8 cellular contexts compared by ENCODE assay signal in genomic region chr3:180278583-180279188, GRCh38.
DNase-seq lines count a peak whose midpoint lies in the region; ATAC-seq and TF ChIP-seq lines count a peak whose summit lies in the region.
"Had no signal": no experiment of that assay in that cellular context is flagged by ENCODE, and none has a peak within 500 bp of the region (broad histone marks: within the 10 kb centered on the region; RNA-seq: fewer than 3 reads in every experiment).

No MANE protein-coding gene starts in this region.

- CTCF ChIA-PET in activated CD8-positive, alpha-beta memory T cell treated with anti-CD3 and anti-CD28 coated beads, Interleukin-2, amount 10 ng/mL, durations not matched to agents 7 days and 5 days (lab: Charles Lee) = no interaction called here

- no peaks in the 10 kb centered on the region for H3K9me3 ChIP-seq in uterus

- H3K4me1 ChIP-seq in uterus = no peaks in the 10 kb centered on the region

- ATAC-seq in HG02798 (IDR thresholded peaks at IDR 0.05; ENCODE audit: poor library complexity, unreplicated experiment) (peak; percentile 96), left colon (no peak), Right ventricle myocardium superior (ENCODE audit: poor library complexity) (no peak)
- ATAC-seq in activated CD8-positive, alpha-beta memory T cell treated with anti-CD3 and anti-CD28 coated beads, Interleukin-2, amount 10 ng/mL, durations not matched to agents 7 days and 5 days = no peak

- intact Hi-C loops in uterus (cut with DNase I; ENCODE audit: low total_unique reads) = no loop called here
- intact Hi-C loops in left colon (cut with DNase I, micrococcal nuclease) = no loop called here
- intact Hi-C loops in Right ventricle myocardium superior (cut with DNase I) = no loop called here

- peak overlapping the region in 2 of 3 donors; percentile 1 to 7 for H3K27ac Mint-ChIP-seq in IgD-negative memory B cell
- H3K27ac Mint-ChIP-seq in activated CD8-positive, alpha-beta memory T cell treated with anti-CD3 and anti-CD28 coated beads, Interleukin-2, amount 10 ng/mL, durations not matched to agents 7 days and 5 days = no peak overlapping the region

- no peak overlapping the region for H3K27ac ChIP-seq in uterus

- H3K36me3 ChIP-seq in uterus = no peaks in the 10 kb centered on the region

- peak overlapping the region in 1 of 4 donors; percentile 1 for H3K4me3 Mint-ChIP-seq in IgD-negative memory B cell
- H3K4me3 Mint-ChIP-seq in activated CD8-positive, alpha-beta memory T cell treated with anti-CD3 and anti-CD28 coated beads, Interleukin-2, amount 10 ng/mL, durations not matched to agents 7 days and 5 days = no peak overlapping the region
- H3K4me3 Mint-ChIP-seq: neural crest cell had no signal

- H3K4me1 Mint-ChIP-seq in IgD-negative memory B cell = peaks cover 13 to 22% (median 16%) of the 10 kb centered on the region in 3 donors
- no peaks in the 10 kb centered on the region for H3K4me1 Mint-ChIP-seq in activated CD8-positive, alpha-beta memory T cell treated with anti-CD3 and anti-CD28 coated beads, Interleukin-2, amount 10 ng/mL, durations not matched to agents 7 days and 5 days

- no peak overlapping the region for H3K4me3 ChIP-seq in uterus

- TF ChIP-seq POLR2A in uterus (IDR thresholded peaks at IDR 0.05) = no peak

- H3K9me3 Mint-ChIP-seq in IgD-negative memory B cell = no peaks in the 10 kb centered on the region
- peaks cover 2% of the 10 kb centered on the region for H3K9me3 Mint-ChIP-seq in activated CD8-positive, alpha-beta memory T cell treated with anti-CD3 and anti-CD28 coated beads, Interleukin-2, amount 10 ng/mL, durations not matched to agents 7 days and 5 days (ENCODE audit: low read depth)
- H3K9me3 Mint-ChIP-seq: neural crest cell had no signal

- peaks cover 3% of the 10 kb centered on the region for H3K36me3 Mint-ChIP-seq in IgD-negative memory B cell
- no peaks in the 10 kb centered on the region for H3K36me3 Mint-ChIP-seq in activated CD8-positive, alpha-beta memory T cell treated with anti-CD3 and anti-CD28 coated beads, Interleukin-2, amount 10 ng/mL, durations not matched to agents 7 days and 5 days

- DNase-seq in GM19240 (ENCODE audit: insufficient read length, low spot score) = peak; percentile 11
- DNase-seq in activated CD8-positive, alpha-beta memory T cell treated with anti-CD3 and anti-CD28 coated beads, Interleukin-2, amount 10 ng/mL, durations not matched to agents 7 days and 5 days = no peak
- no peak for DNase-seq in uterus
- no peak for DNase-seq in left colon
- DNase-seq in Right ventricle myocardium superior = no peak

- H3K27me3 Mint-ChIP-seq in IgD-negative memory B cell = no peaks in the 10 kb centered on the region
- H3K27me3 Mint-ChIP-seq in activated CD8-positive, alpha-beta memory T cell treated with anti-CD3 and anti-CD28 coated beads, Interleukin-2, amount 10 ng/mL, durations not matched to agents 7 days and 5 days = no peaks in the 10 kb centered on the region

- TF ChIP-seq CTCF in uterus (IDR thresholded peaks at IDR 0.05) = no peak

- no peaks in the 10 kb centered on the region for H3K27me3 ChIP-seq in uterus
